In the genomic region with DNA sequence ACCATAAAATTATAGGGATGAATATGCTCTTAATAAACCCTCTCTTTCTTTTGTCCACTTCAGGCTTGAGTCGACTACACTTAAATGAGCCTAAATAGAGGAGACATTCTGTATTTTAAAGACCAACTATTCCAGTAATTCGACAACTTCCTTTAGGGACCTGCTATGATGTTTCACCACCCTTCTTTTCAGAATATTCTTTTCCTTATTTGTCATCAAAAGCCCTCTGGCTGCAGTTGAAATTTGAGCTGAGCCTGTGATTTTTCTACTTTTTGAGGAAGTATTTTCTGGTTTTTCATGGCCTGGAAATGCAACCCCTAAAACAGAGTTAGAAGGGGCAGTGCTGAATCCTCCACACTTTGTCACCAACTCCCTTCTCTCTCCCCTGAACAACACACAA, we compare ENCODE assay signal across 17 cellular contexts.
DNase-seq lines count a peak whose midpoint lies in the region; ATAC-seq, FAIRE-seq and TF ChIP-seq lines count a peak whose summit lies in the region.
"Had no signal": no experiment of that assay in that cellular context is flagged by ENCODE, and none has a peak within 500 bp of the region (broad histone marks: within the 10 kb centered on the region; RNA-seq: fewer than 3 reads in every experiment).

No MANE protein-coding gene starts in this region.

- H2AK5ac ChIP-seq in trophoblast cell (ENCODE audit: low read length) = no peak overlapping the region

- no peak for FAIRE-seq in D721Med (lab: Jason Lieb, UNC)
- FAIRE-seq: H54 had no signal

- no peak overlapping the region for H3K14ac ChIP-seq in trophoblast cell (ENCODE audit: low read length)

- H3F3A ChIP-seq in GM23338 (replicated peaks; ENCODE audit: low read depth) = no peaks in the 10 kb centered on the region

- H3K9ac ChIP-seq in SK-N-MC (ENCODE audit: insufficient read length) (no peak overlapping the region), trophoblast cell (ENCODE audit: low read length) (no peak overlapping the region)

- H3K9me3 ChIP-seq in SK-N-MC (ENCODE audit: low read depth, low read length) (no peaks in the 10 kb centered on the region), trophoblast cell (ENCODE audit: insufficient read depth, low read depth, low read length) (no peaks in the 10 kb centered on the region)

- peaks cover 4% of the 10 kb centered on the region; the same call in 1 of the 2 replicates for H3K9me2 ChIP-seq in GM23338 (ENCODE audit: insufficient read depth)

- H3K23ac ChIP-seq in trophoblast cell (ENCODE audit: low read length) = no peak overlapping the region

- no peak overlapping the region for H3K4me3 ChIP-seq in GM23338
- peak overlapping the region; percentile 37; the same call in 1 of the 2 replicates for H3K4me3 ChIP-seq in SK-N-MC
- H3K4me3 ChIP-seq in trophoblast cell (ENCODE audit: low read depth, low read length) = no peak overlapping the region

- H3K27ac ChIP-seq in GM23338 (ENCODE audit: low read depth) (no peak overlapping the region), SK-N-MC (peak overlapping the region; percentile 19; the same call in 1 of the 2 replicates), trophoblast cell (ENCODE audit: low read depth, low read length) (peak overlapping the region; percentile 6)

- H2BK120ac ChIP-seq in trophoblast cell (ENCODE audit: insufficient read depth, low read length, poor library complexity) = no peak overlapping the region

- H3K79me1 ChIP-seq in trophoblast cell (ENCODE audit: low read length) = peaks cover 4% of the 10 kb centered on the region

- no peaks in the 10 kb centered on the region for H3K79me2 ChIP-seq in GM23338 (replicated peaks; ENCODE audit: insufficient read depth)
- no peaks in the 10 kb centered on the region for H3K79me2 ChIP-seq in trophoblast cell (ENCODE audit: control insufficient read depth, insufficient read depth, low read length, poor library complexity)

- H3K4me3 Mint-ChIP-seq in GM23338 = no peak overlapping the region
- H3K4me3 Mint-ChIP-seq: CD4-positive, alpha-beta T cell had no signal

- H3K4me1 ChIP-seq in GM23338 (ENCODE audit: insufficient read depth) (peaks cover 30% of the 10 kb centered on the region), trophoblast cell (ENCODE audit: control insufficient read depth in 1 of 2, insufficient read depth in 2 of 2, low read length in 2 of 2) (no peaks in the 10 kb centered on the region)

- no peak overlapping the region for H2BK12ac ChIP-seq in trophoblast cell (ENCODE audit: low read length)

- no peak overlapping the region for H2BK5ac ChIP-seq in trophoblast cell (ENCODE audit: low read depth, low read length, poor library complexity)

- H3K27me3 ChIP-seq in GM23338 (ENCODE audit: insufficient read depth) (no peaks in the 10 kb centered on the region), trophoblast cell (ENCODE audit: insufficient read depth, low read length) (no peaks in the 10 kb centered on the region)

- H3K27me3 Mint-ChIP-seq in GM23338 (ENCODE audit: insufficient read depth, low read depth, poor library complexity) = no peaks in the 10 kb centered on the region

- H3K4me2 ChIP-seq in GM23338 (peak overlapping the region; percentile 25; the same call in 1 of the 2 replicates), trophoblast cell (ENCODE audit: low read length) (no peak overlapping the region)

- DNase-seq in GM23338 (ENCODE audit: low spot score) (no peak), SK-N-MC (ENCODE audit: low read depth, low spot score) (no peak), glomerular visceral epithelial cell (ENCODE audit: extremely low spot score) (peak; percentile 15), trophoblast cell (no peak), NCI-H2196 treated with DMSO at 0.1 percent for 48 hours (lab: John Stamatoyannopoulos, UW; ENCODE audit: unreplicated experiment) (no peak), D721Med (ENCODE audit: insufficient read length, low spot score) (no peak), C1 segment of cervical spinal cord (lab: John Stamatoyannopoulos, UW) (no peak), hypothalamus (lab: John Stamatoyannopoulos, UW) (no peak)
- DNase-seq: AML-193; Calu3; CD4-positive, alpha-beta T cell; DND-41; NCI-H1436; NCI-H345; NCI-H526 treated with DMSO at 0.1 percent for 48 hours; NK-92 treated with Interleukin-12 subunit alpha and Interleukin-12 subunit beta, amount 100 ng/mL, for 24 hours had no signal

- H3K18ac ChIP-seq in trophoblast cell (ENCODE audit: low read length) = no peak overlapping the region

- no peaks in the 10 kb centered on the region for H3K9me3 Mint-ChIP-seq in GM23338
- H3K9me3 Mint-ChIP-seq: CD4-positive, alpha-beta T cell had no signal

- H4K91ac ChIP-seq in trophoblast cell (ENCODE audit: low read depth, low read length) = no peak overlapping the region

- H3K4me1 Mint-ChIP-seq in GM23338 = peaks cover 25% of the 10 kb centered on the region

- no peak overlapping the region for H4K8ac ChIP-seq in trophoblast cell (ENCODE audit: low read depth, low read length)

- TF ChIP-seq CTCF in GM23338 (conservative IDR thresholded peaks at IDR 0.05; ENCODE audit: low read depth in 2 of 2) = no peak
- no peak for TF ChIP-seq CTCF in D721Med (IDR thresholded peaks at IDR 0.05; ENCODE audit: insufficient read depth, missing control alignments)

- no CpG with 5 or more reads among the region's 2 CpGs for WGBS in trophoblast cell (ENCODE audit: extremely low coverage, insufficient coverage, insufficient read length)

- H3K36me3 Mint-ChIP-seq in GM23338 (ENCODE audit: low read depth) = no peaks in the 10 kb centered on the region

- H4K20me1 ChIP-seq in GM23338 (replicated peaks; ENCODE audit: insufficient read depth) = no peaks in the 10 kb centered on the region

- H3K4ac ChIP-seq in trophoblast cell (ENCODE audit: low read depth, low read length) = no peak overlapping the region

- H2AFZ ChIP-seq in GM23338 (peak overlapping the region; percentile 20; the same call in 1 of the 2 replicates), trophoblast cell (ENCODE audit: insufficient read depth, low read length, poor library complexity) (no peak overlapping the region)

- no peak for ATAC-seq in GM23338

- no peak overlapping the region for H3K27ac Mint-ChIP-seq in GM23338
- H3K27ac Mint-ChIP-seq: CD4-positive, alpha-beta T cell had no signal

- no peak overlapping the region for H4K12ac ChIP-seq in trophoblast cell (ENCODE audit: low read depth, low read length)

- H3K36me3 ChIP-seq in GM23338 (ENCODE audit: insufficient read depth) (no peaks in the 10 kb centered on the region), SK-N-MC (ENCODE audit: insufficient read depth, low read length) (no peaks in the 10 kb centered on the region), trophoblast cell (ENCODE audit: control insufficient read depth in 1 of 2, insufficient read depth in 2 of 2, low read length in 2 of 2) (no peaks in the 10 kb centered on the region)

TF ChIP-seq in GM23338, 12 proteins besides CTCF, POLR2A, EP300 and RAD21 (continues in another document):
- TF ChIP-seq STAT1 (IDR thresholded peaks at IDR 0.05; ENCODE audit: unreplicated experiment) = no peak
- no peak for TF ChIP-seq ZNF331 (CRISPR knock-in tag; IDR thresholded peaks at IDR 0.05; ENCODE audit: low read depth)
- TF ChIP-seq EZH2 (IDR thresholded peaks at IDR 0.05; ENCODE audit: low read depth, unreplicated experiment) = no peak
- no peak for TF ChIP-seq EZH2phosphoT487 (IDR thresholded peaks at IDR 0.05; ENCODE audit: unreplicated experiment)
- no peak for TF ChIP-seq POLR2AphosphoS5 (IDR thresholded peaks at IDR 0.05; ENCODE audit: low read depth)
- TF ChIP-seq JUNB (IDR thresholded peaks at IDR 0.05; ENCODE audit: unreplicated experiment) = no peak
- TF ChIP-seq REST (IDR thresholded peaks at IDR 0.05; ENCODE audit: unreplicated experiment) = no peak
- no peak for TF ChIP-seq ZNF114 (CRISPR knock-in tag; IDR thresholded peaks at IDR 0.05)
